In the genomic region with DNA sequence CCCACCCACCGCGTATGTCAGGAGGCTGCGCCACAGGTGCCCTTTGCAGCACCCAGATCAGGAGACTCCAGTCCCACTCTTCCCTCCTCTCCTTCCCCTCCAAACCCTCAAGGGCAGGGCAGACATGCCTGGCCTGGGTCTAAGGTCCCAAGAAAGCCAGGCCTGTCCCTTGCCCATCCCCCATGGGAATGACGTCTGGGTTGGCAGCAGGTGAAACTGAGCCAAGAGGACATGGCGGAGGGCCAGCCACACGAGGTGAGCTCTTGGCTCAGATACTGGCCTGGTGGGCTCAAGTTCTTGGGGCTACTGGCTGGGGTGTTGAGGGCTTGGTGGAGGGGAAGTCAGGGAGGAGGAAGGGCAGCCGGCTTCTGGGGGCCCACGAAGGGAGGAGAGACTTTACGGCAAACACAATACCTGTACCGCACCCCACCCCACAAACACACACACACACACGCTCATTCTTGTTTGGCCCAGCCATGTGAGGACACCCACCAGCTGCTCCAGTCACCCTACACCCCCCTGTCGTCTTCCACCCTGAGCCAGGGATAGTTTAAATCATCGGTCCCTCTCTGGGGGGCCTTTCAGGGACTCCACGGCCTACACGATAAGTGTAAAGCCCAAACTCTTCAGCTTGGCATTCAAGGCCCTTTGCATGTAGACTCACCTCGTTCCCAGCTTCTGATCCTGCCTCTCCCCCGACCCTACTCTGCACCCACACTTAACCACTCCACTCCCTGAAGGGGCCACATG, we compare ENCODE assay signal across 20 cellular contexts. TPM values are rescaled to one million over a fixed set of nuclear protein-coding genes. Genes with fewer than 3 reads are reported as not detected.
DNase-seq lines count a peak whose midpoint lies in the region; ATAC-seq, FAIRE-seq and TF ChIP-seq lines count a peak whose summit lies in the region.
"Had no signal": no experiment of that assay in that cellular context is flagged by ENCODE, and none has a peak within 500 bp of the region (broad histone marks: within the 10 kb centered on the region; RNA-seq: fewer than 3 reads in every experiment).

No MANE protein-coding gene starts in this region.

- H3K4me1 Mint-ChIP-seq in activated CD4-positive, alpha-beta memory T cell treated with anti-CD3 and anti-CD28 coated beads, Interleukin-2, amount 10 ng/mL, durations not matched to agents 7 days and 5 days = no peaks in the 10 kb centered on the region
- H3K4me1 Mint-ChIP-seq in type B pancreatic cell (ENCODE audit: unreplicated experiment) = peaks cover 11% of the 10 kb centered on the region
- H3K4me1 Mint-ChIP-seq: activated B cell treated with CpG ODN at 0.5 μM for 24 hours had no signal

- H3K27me3 Mint-ChIP-seq in activated CD4-positive, alpha-beta memory T cell treated with anti-CD3 and anti-CD28 coated beads, Interleukin-2, amount 10 ng/mL, durations not matched to agents 7 days and 5 days = no peaks in the 10 kb centered on the region
- peaks cover 16% of the 10 kb centered on the region for H3K27me3 Mint-ChIP-seq in type B pancreatic cell
- H3K27me3 Mint-ChIP-seq: activated B cell treated with CpG ODN at 0.5 μM for 24 hours had no signal

- H3K36me3 Mint-ChIP-seq in activated CD4-positive, alpha-beta memory T cell treated with anti-CD3 and anti-CD28 coated beads, Interleukin-2, amount 10 ng/mL, durations not matched to agents 7 days and 5 days (ENCODE audit: low read depth) = no peaks in the 10 kb centered on the region
- no peaks in the 10 kb centered on the region for H3K36me3 Mint-ChIP-seq in type B pancreatic cell

- no peak overlapping the region for H3K9ac ChIP-seq in kidney (ENCODE audit: low read length in 2 of 2)
- H3K9ac ChIP-seq: parathyroid adenoma had no signal

- no peaks in the 10 kb centered on the region for H3K9me3 ChIP-seq in kidney (ENCODE audit: control insufficient read depth in 1 of 2, low read length in 2 of 2)
- H3K9me3 ChIP-seq: mucosa of descending colon had no signal

- peak; percentile 53 for DNase-seq in activated effector memory CD4-positive, alpha-beta T cell treated with anti-CD3 and anti-CD28 coated beads, Interleukin-2, amount 50 U/mL, for 16 hours
- DNase-seq in activated effector memory CD4-positive, alpha-beta T cell treated with Interleukin-2 at 50 U/mL for 16 hours = no peak
- DNase-seq in activated CD4-positive, alpha-beta memory T cell treated with anti-CD3 and anti-CD28 coated beads, Interleukin-2, amount 10 ng/mL, durations not matched to agents 7 days and 5 days = peak; percentile 10
- DNase-seq in kidney (peak; percentile 53), type B pancreatic cell (ENCODE audit: extremely low spot score, unreplicated experiment) (peak; percentile 55)
- no peak for DNase-seq in stimulated activated CD4-positive, alpha-beta T cell treated with anti-CD3 and anti-CD28 coated beads, Interleukin-1b, Interleukin-23, amount 100 ng/mL, for 48 hours
- DNase-seq: activated B cell treated with CpG ODN at 0.5 μM for 24 hours; cerebellar nuclear complex; NCI-H187; NCI-H526 treated with DMSO at 0.1 percent for 48 hours; stimulated activated CD4-positive, alpha-beta T cell treated with anti-CD3 and anti-CD28 coated beads, Interleukin-12 subunit alpha, Interleukin-12 subunit beta, amount 100 ng/mL, for 4 hours had no signal

- TF ChIP-seq CTCF in kidney (IDR thresholded peaks at IDR 0.05; ENCODE audit: borderline replicate concordance, extremely low read depth, insufficient read depth) (no peak), type B pancreatic cell (conservative IDR thresholded peaks at IDR 0.05) (no peak)

- H3K4me3 ChIP-seq in kidney (ENCODE audit: low read length in 2 of 2) = no peak overlapping the region
- H3K4me3 ChIP-seq: mucosa of descending colon had no signal

- CTCF ChIA-PET in activated CD4-positive, alpha-beta memory T cell treated with anti-CD3 and anti-CD28 coated beads, Interleukin-2, amount 10 ng/mL, durations not matched to agents 7 days and 5 days (lab: Charles Lee) = interaction anchor here (1.1 kb wide), 1 partner anchor 237 kb away, joined by 3 read pairs; no protein-coding TSS in a partner anchor

- no peaks in the 10 kb centered on the region for H3K4me1 ChIP-seq in kidney (ENCODE audit: control insufficient read depth in 1 of 2, insufficient read depth in 1 of 2, low read depth in 1 of 2, low read length in 2 of 2)

- FAIRE-seq in kidney (lab: Jason Lieb, UNC) = no peak
- FAIRE-seq: D721Med, GM18507, keratinocyte had no signal

- no peak for ATAC-seq in GM19397 (IDR thresholded peaks at IDR 0.05; ENCODE audit: unreplicated experiment)
- no peak for ATAC-seq in HG03521 (IDR thresholded peaks at IDR 0.05; ENCODE audit: unreplicated experiment)
- ATAC-seq: mucosa of descending colon had no signal

- intact Hi-C loops in kidney (cut with DNase I) = no loop called here

- POLR2A ChIA-PET in activated CD4-positive, alpha-beta memory T cell treated with anti-CD3 and anti-CD28 coated beads, Interleukin-2, amount 10 ng/mL, durations not matched to agents 7 days and 5 days (lab: Charles Lee) = no interaction called here

- H3K36me3 ChIP-seq in kidney (ENCODE audit: control insufficient read depth in 1 of 2, insufficient read depth in 2 of 2, low read length in 2 of 2) = no peaks in the 10 kb centered on the region

- H3K4me3 Mint-ChIP-seq in activated CD4-positive, alpha-beta memory T cell treated with anti-CD3 and anti-CD28 coated beads, Interleukin-2, amount 10 ng/mL, durations not matched to agents 7 days and 5 days = no peak overlapping the region
- no peak overlapping the region for H3K4me3 Mint-ChIP-seq in type B pancreatic cell
- H3K4me3 Mint-ChIP-seq: activated B cell treated with CpG ODN at 0.5 μM for 24 hours had no signal

- no peaks in the 10 kb centered on the region for H3K9me3 Mint-ChIP-seq in activated CD4-positive, alpha-beta memory T cell treated with anti-CD3 and anti-CD28 coated beads, Interleukin-2, amount 10 ng/mL, durations not matched to agents 7 days and 5 days
- H3K9me3 Mint-ChIP-seq in type B pancreatic cell = no peaks in the 10 kb centered on the region
- H3K9me3 Mint-ChIP-seq: activated B cell treated with CpG ODN at 0.5 μM for 24 hours had no signal

- no peak overlapping the region for H3K27ac Mint-ChIP-seq in activated CD4-positive, alpha-beta memory T cell treated with anti-CD3 and anti-CD28 coated beads, Interleukin-2, amount 10 ng/mL, durations not matched to agents 7 days and 5 days
- H3K27ac Mint-ChIP-seq in type B pancreatic cell = no peak overlapping the region
- H3K27ac Mint-ChIP-seq: activated B cell treated with CpG ODN at 0.5 μM for 24 hours had no signal

- H3K27ac ChIP-seq in kidney (ENCODE audit: low read depth in 2 of 2, low read length in 2 of 2) = no peak overlapping the region
- H3K27ac ChIP-seq: epithelial cell of prostate, parathyroid adenoma had no signal

RNA-seq across cellular contexts. Expression of gene TNS1, which starts 24.1 kb away (rescaled TPM):
- total RNA-seq in activated CD4-positive, alpha-beta memory T cell treated with anti-CD3 and anti-CD28 coated beads, Interleukin-2, amount 10 ng/mL, durations not matched to agents 7 days and 5 days = 1 to 10 TPM; 3.2 to 3.4 TPM
- total RNA-seq in kidney (471 TPM), type B pancreatic cell (ENCODE audit: low replicate concordance) (59.2 and 87.5 TPM in 2 replicates)
- 44.8 TPM for polyA plus RNA-seq in kidney (ENCODE audit: insufficient read depth, low read depth, low replicate concordance)

RNA-seq across cellular contexts. Expression of gene RUFY4, which starts 42.2 kb away (rescaled TPM):
- total RNA-seq in activated CD4-positive, alpha-beta memory T cell treated with anti-CD3 and anti-CD28 coated beads, Interleukin-2, amount 10 ng/mL, durations not matched to agents 7 days and 5 days = 1 to 10 TPM; 2.1 to 3.2 TPM
- total RNA-seq in kidney = 0.69 TPM
- polyA plus RNA-seq in kidney (ENCODE audit: insufficient read depth, low read depth, low replicate concordance) = not detected
- not detected in 2 replicates for total RNA-seq in type B pancreatic cell (ENCODE audit: low replicate concordance)
- total RNA-seq: LHCN-M2, mucosa of descending colon had no signal
- polyA plus RNA-seq: keratinocyte had no signal

Comparison
In these comparisons a context has a peak if more than half of its experiments do, and no peak if none do; other contexts are left out.
1. DNase-seq: peak in activated effector memory CD4-positive, alpha-beta T cell treated with anti-CD3 and anti-CD28 coated beads, Interleukin-2, amount 50 U/mL, for 16 hours (single experiment), activated CD4-positive, alpha-beta memory T cell treated with anti-CD3 and anti-CD28 coated beads, Interleukin-2, amount 10 ng/mL, durations not matched to agents 7 days and 5 days (single experiment), kidney (single experiment) and type B pancreatic cell (single experiment); none in activated effector memory CD4-positive, alpha-beta T cell treated with Interleukin-2 at 50 U/mL for 16 hours (single experiment) and stimulated activated CD4-positive, alpha-beta T cell treated with anti-CD3 and anti-CD28 coated beads, Interleukin-1b, Interleukin-23, amount 100 ng/mL, for 48 hours (single experiment).
2. RNA of gene TNS1, which starts 24.1 kb away (total RNA-seq): 471 TPM in kidney (single experiment) and 59.2 to 87.5 TPM in type B pancreatic cell; 3.2 to 3.4 TPM in activated CD4-positive, alpha-beta memory T cell treated with anti-CD3 and anti-CD28 coated beads, Interleukin-2, amount 10 ng/mL, durations not matched to agents 7 days and 5 days; every median in the first group is over 10 times any median in the second.